In genomic region chr5:108739906-108740305, GRCh38 we compare ENCODE assay signal across 1 cellular context.
TF ChIP-seq lines count a peak whose summit lies in the region.

No MANE protein-coding gene starts in this region.

TF ChIP-seq in GM23338, 12 proteins besides CTCF, POLR2A, EP300 and RAD21 (continued from another document):
- TF ChIP-seq ZNF462 (CRISPR knock-in tag; IDR thresholded peaks at IDR 0.05) (no peak), JUNB (IDR thresholded peaks at IDR 0.05; ENCODE audit: unreplicated experiment) (no peak), EZH2 (IDR thresholded peaks at IDR 0.05; ENCODE audit: low read depth, unreplicated experiment) (no peak), NANOG (IDR thresholded peaks at IDR 0.05; ENCODE audit: borderline replicate concordance) (no peak), CREB1 (CRISPR knock-in tag; IDR thresholded peaks at IDR 0.05; ENCODE audit: low read depth) (no peak), STAT1 (IDR thresholded peaks at IDR 0.05; ENCODE audit: unreplicated experiment) (no peak), ZNF331 (CRISPR knock-in tag; IDR thresholded peaks at IDR 0.05; ENCODE audit: low read depth) (no peak), ZNF114 (CRISPR knock-in tag; IDR thresholded peaks at IDR 0.05) (no peak), REST (IDR thresholded peaks at IDR 0.05; ENCODE audit: unreplicated experiment) (no peak), POLR2AphosphoS5 (IDR thresholded peaks at IDR 0.05; ENCODE audit: low read depth) (no peak), ETS1 (IDR thresholded peaks at IDR 0.05) (no peak)
TF ChIP-seq in GM23338: peak in this region for 0.
